1 cellular context compared by ENCODE assay signal in the genomic region with DNA sequence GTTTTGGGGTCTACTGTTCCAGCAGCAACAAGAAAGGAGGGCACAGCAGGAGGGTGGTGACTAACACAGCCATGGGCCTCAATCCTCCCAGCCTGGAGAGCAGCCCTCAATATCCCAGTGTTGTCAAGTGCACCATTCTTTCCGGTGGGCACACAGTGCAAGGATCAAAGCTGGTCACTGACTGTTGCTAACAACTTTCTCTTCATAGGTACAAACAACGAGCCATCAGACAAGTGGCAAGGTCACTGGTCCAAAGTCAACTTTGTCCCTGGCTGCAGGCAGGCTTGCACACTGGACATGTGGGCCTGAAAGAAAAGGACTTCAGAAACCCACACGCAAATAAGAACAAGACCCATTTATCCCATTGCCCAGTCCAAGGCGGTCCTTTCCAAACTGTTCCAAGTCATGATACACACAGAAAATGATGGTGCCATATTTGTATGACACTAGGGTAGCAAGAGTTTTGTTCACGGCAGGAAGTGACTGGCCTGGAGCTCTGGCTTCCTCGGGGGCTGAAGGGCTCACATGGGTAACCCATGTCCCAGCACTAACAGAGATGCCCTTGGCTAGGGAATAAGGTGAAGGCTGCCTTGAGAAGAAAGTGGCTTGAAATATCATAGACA.
TF ChIP-seq lines count a peak whose summit lies in the region.

No MANE protein-coding gene starts in this region.

TF ChIP-seq in HepG2, 621 proteins besides CTCF, POLR2A, EP300 and RAD21 (continued from another document and continues in another):
- TF ChIP-seq, protein P1, sequence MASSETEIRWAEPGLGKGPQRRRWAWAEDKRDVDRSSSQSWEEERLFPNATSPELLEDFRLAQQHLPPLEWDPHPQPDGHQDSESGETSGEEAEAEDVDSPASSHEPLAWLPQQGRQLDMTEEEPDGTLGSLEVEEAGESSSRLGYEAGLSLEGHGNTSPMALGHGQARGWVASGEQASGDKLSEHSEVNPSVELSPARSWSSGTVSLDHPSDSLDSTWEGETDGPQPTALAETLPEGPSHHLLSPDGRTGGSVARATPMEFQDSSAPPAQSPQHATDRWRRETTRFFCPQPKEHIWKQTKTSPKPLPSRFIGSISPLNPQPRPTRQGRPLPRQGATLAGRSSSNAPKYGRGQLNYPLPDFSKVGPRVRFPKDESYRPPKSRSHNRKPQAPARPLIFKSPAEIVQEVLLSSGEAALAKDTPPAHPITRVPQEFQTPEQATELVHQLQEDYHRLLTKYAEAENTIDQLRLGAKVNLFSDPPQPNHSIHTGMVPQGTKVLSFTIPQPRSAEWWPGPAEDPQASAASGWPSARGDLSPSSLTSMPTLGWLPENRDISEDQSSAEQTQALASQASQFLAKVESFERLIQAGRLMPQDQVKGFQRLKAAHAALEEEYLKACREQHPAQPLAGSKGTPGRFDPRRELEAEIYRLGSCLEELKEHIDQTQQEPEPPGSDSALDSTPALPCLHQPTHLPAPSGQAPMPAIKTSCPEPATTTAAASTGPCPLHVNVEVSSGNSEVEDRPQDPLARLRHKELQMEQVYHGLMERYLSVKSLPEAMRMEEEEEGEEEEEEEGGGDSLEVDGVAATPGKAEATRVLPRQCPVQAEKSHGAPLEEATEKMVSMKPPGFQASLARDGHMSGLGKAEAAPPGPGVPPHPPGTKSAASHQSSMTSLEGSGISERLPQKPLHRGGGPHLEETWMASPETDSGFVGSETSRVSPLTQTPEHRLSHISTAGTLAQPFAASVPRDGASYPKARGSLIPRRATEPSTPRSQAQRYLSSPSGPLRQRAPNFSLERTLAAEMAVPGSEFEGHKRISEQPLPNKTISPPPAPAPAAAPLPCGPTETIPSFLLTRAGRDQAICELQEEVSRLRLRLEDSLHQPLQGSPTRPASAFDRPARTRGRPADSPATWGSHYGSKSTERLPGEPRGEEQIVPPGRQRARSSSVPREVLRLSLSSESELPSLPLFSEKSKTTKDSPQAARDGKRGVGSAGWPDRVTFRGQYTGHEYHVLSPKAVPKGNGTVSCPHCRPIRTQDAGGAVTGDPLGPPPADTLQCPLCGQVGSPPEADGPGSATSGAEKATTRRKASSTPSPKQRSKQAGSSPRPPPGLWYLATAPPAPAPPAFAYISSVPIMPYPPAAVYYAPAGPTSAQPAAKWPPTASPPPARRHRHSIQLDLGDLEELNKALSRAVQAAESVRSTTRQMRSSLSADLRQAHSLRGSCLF (CRISPR knock-in tag; IDR thresholded peaks at IDR 0.05; ENCODE audit: borderline replicate concordance) = no peak
- no peak for TF ChIP-seq SMYD3 (CRISPR knock-in tag; IDR thresholded peaks at IDR 0.05)
- no peak for TF ChIP-seq SMAD9 (CRISPR knock-in tag; IDR thresholded peaks at IDR 0.05)
- no peak for TF ChIP-seq ZNF678 (CRISPR knock-in tag; IDR thresholded peaks at IDR 0.05)
- TF ChIP-seq GTF2F1 (IDR thresholded peaks at IDR 0.05; ENCODE audit: low read length) = no peak
- peak; percentile 30; the same call in 1 of the 2 replicates for TF ChIP-seq ZBTB33 (CRISPR knock-in tag; IDR thresholded peaks at IDR 0.05)
- TF ChIP-seq KDM5B (CRISPR knock-in tag; IDR thresholded peaks at IDR 0.05; ENCODE audit: borderline replicate concordance) = no peak
- no peak for TF ChIP-seq IRF1 (CRISPR knock-in tag; IDR thresholded peaks at IDR 0.05; ENCODE audit: low read depth)
- peak; percentile 99 for TF ChIP-seq IKZF5 (CRISPR knock-in tag; IDR thresholded peaks at IDR 0.05)
- TF ChIP-seq HNRNPUL1 (IDR thresholded peaks at IDR 0.05; ENCODE audit: low read depth, low read length) = no peak
- TF ChIP-seq JDP2 (CRISPR knock-in tag; IDR thresholded peaks at IDR 0.05; ENCODE audit: borderline replicate concordance) = no peak
- TF ChIP-seq PAF1 (CRISPR knock-in tag; IDR thresholded peaks at IDR 0.05) = no peak
- no peak for TF ChIP-seq ZNF343 (CRISPR knock-in tag; IDR thresholded peaks at IDR 0.05)
- TF ChIP-seq ELF1 (CRISPR knock-in tag; IDR thresholded peaks at IDR 0.05) = 0 out of 2 replicates have a peak, but pooled peaks have one; percentile 26
- no peak for TF ChIP-seq MLXIP (CRISPR knock-in tag; IDR thresholded peaks at IDR 0.05; ENCODE audit: borderline replicate concordance)
- TF ChIP-seq ZBTB26 (CRISPR knock-in tag; IDR thresholded peaks at IDR 0.05; ENCODE audit: borderline replicate concordance) = peak; percentile 14; the same call in 1 of the 2 replicates
- TF ChIP-seq CC2D1A (CRISPR knock-in tag; IDR thresholded peaks at IDR 0.05) = no peak
- no peak for TF ChIP-seq GATA4 (IDR thresholded peaks at IDR 0.05; ENCODE audit: borderline replicate concordance, low read depth)
- TF ChIP-seq ZBTB2 (CRISPR knock-in tag; IDR thresholded peaks at IDR 0.05; ENCODE audit: low read depth) = no peak
- no peak for TF ChIP-seq RNF2 (conservative IDR thresholded peaks at IDR 0.05; ENCODE audit: low read depth)
- no peak for TF ChIP-seq ZSCAN30 (CRISPR knock-in tag; IDR thresholded peaks at IDR 0.05)
- TF ChIP-seq, protein P2, sequence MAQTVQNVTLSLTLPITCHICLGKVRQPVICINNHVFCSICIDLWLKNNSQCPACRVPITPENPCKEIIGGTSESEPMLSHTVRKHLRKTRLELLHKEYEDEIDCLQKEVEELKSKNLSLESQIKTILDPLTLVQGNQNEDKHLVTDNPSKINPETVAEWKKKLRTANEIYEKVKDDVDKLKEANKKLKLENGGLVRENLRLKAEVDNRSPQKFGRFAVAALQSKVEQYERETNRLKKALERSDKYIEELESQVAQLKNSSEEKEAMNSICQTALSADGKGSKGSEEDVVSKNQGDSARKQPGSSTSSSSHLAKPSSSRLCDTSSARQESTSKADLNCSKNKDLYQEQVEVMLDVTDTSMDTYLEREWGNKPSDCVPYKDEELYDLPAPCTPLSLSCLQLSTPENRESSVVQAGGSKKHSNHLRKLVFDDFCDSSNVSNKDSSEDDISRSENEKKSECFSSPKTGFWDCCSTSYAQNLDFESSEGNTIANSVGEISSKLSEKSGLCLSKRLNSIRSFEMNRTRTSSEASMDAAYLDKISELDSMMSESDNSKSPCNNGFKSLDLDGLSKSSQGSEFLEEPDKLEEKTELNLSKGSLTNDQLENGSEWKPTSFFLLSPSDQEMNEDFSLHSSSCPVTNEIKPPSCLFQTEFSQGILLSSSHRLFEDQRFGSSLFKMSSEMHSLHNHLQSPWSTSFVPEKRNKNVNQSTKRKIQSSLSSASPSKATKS (CRISPR knock-in tag; IDR thresholded peaks at IDR 0.05) = no peak
- peak; percentile 47 for TF ChIP-seq GABPB1 (CRISPR knock-in tag; IDR thresholded peaks at IDR 0.05)
- TF ChIP-seq, protein P3, sequence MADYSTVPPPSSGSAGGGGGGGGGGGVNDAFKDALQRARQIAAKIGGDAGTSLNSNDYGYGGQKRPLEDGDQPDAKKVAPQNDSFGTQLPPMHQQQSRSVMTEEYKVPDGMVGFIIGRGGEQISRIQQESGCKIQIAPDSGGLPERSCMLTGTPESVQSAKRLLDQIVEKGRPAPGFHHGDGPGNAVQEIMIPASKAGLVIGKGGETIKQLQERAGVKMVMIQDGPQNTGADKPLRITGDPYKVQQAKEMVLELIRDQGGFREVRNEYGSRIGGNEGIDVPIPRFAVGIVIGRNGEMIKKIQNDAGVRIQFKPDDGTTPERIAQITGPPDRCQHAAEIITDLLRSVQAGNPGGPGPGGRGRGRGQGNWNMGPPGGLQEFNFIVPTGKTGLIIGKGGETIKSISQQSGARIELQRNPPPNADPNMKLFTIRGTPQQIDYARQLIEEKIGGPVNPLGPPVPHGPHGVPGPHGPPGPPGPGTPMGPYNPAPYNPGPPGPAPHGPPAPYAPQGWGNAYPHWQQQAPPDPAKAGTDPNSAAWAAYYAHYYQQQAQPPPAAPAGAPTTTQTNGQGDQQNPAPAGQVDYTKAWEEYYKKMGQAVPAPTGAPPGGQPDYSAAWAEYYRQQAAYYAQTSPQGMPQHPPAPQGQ (CRISPR knock-in tag; IDR thresholded peaks at IDR 0.05; ENCODE audit: borderline replicate concordance) = peak; percentile 55; the same call in 1 of the 2 replicates
- TF ChIP-seq FOXA1 (IDR thresholded peaks at IDR 0.05) = no peak
- peak; percentile 62 for TF ChIP-seq FOXA1 (CRISPR knock-in tag; IDR thresholded peaks at IDR 0.05)
- no peak for TF ChIP-seq ZNF101 (CRISPR knock-in tag; IDR thresholded peaks at IDR 0.05; ENCODE audit: borderline replicate concordance, low read depth)
- TF ChIP-seq REPIN1 (CRISPR knock-in tag; IDR thresholded peaks at IDR 0.05; ENCODE audit: borderline replicate concordance, low read depth) = 0 out of 2 replicates have a peak, but pooled peaks have one; percentile 31
- no peak; the same call in 1 of the 2 replicates for TF ChIP-seq GFI1 (CRISPR knock-in tag; IDR thresholded peaks at IDR 0.05; ENCODE audit: borderline replicate concordance)
- TF ChIP-seq RBM22 (optimal IDR thresholded peaks at IDR 0.05; ENCODE audit: low read length) = no peak
- no peak for TF ChIP-seq HNRNPLL (IDR thresholded peaks at IDR 0.05; ENCODE audit: low read depth, low read length, poor library complexity, severe bottlenecking)
- TF ChIP-seq, protein P4, sequence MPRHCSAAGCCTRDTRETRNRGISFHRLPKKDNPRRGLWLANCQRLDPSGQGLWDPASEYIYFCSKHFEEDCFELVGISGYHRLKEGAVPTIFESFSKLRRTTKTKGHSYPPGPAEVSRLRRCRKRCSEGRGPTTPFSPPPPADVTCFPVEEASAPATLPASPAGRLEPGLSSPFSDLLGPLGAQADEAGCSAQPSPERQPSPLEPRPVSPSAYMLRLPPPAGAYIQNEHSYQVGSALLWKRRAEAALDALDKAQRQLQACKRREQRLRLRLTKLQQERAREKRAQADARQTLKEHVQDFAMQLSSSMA (CRISPR knock-in tag; IDR thresholded peaks at IDR 0.05) = no peak
- TF ChIP-seq ZNF331 (CRISPR knock-in tag; IDR thresholded peaks at IDR 0.05) = peak; percentile 81; the same call in 1 of the 2 replicates
